Comparison of ENCODE assay signal across 8 cellular contexts in genomic region chr10:97759157-97759980, GRCh38. TPM values are rescaled to one million over a fixed set of nuclear protein-coding genes. Genes with fewer than 3 reads are reported as not detected.
A peak's percentile ranks its signal among the peaks of the same experiment; 100 is the strongest.
DNase-seq lines count a peak whose midpoint lies in the region; ATAC-seq and TF ChIP-seq lines count a peak whose summit lies in the region.

No MANE protein-coding gene starts in this region.

- intact Hi-C loops in heart right ventricle (cut with DNase I) (loop anchor here in 4 of 10 donors (1.0 to 10.0 kb wide), 2 partner anchors 110 to 285 kb away; no protein-coding TSS in a partner anchor), prostate gland (cut with DNase I) (loop anchor here (2.0 kb wide), 1 partner anchor 109 kb away; no protein-coding TSS in a partner anchor)

- H3K27ac ChIP-seq in DOHH2 (ENCODE audit: low read depth, low read length) (no peak overlapping the region), heart right ventricle (no peak overlapping the region), prostate gland (no peak overlapping the region)

- H3K79me2 ChIP-seq in DOHH2 (ENCODE audit: control insufficient read depth, low read length): no peaks in the 10 kb centered on the region

- no peaks in the 10 kb centered on the region for H3K27me3 ChIP-seq in DOHH2 (ENCODE audit: control insufficient read depth, low read length)
- no peaks in the 10 kb centered on the region for H3K27me3 ChIP-seq in heart right ventricle
- H3K27me3 ChIP-seq in prostate gland (replicated peaks; ENCODE audit: insufficient read depth): no peaks in the 10 kb centered on the region

- no peak overlapping the region for H3K27ac Mint-ChIP-seq in activated naive CD8-positive, alpha-beta T cell treated with anti-CD3 and anti-CD28 coated beads for 36 hours

- ATAC-seq in heart right ventricle (peak; percentile 75 to 93 (median 78)), GM19397 (IDR thresholded peaks at IDR 0.05; ENCODE audit: unreplicated experiment) (no peak), GM21737 (IDR thresholded peaks at IDR 0.05; ENCODE audit: unreplicated experiment) (no peak)

- H3K4me1 ChIP-seq in DOHH2 (ENCODE audit: control insufficient read depth, low read length) (peaks cover 14% of the 10 kb centered on the region), heart right ventricle (peaks cover 0 to 12% (median 0%) of the 10 kb centered on the region in 9 donors), prostate gland (replicated peaks) (no peaks in the 10 kb centered on the region)

- DNase-seq in HT1080 (ENCODE audit: low read depth) (peak; percentile 60), RKO (ENCODE audit: low spot score) (peak; percentile 62), heart right ventricle (peak; percentile 53 to 65), prostate gland (ENCODE audit: low spot score) (peak; percentile 21)
- DNase-seq in activated naive CD8-positive, alpha-beta T cell treated with anti-CD3 and anti-CD28 coated beads for 36 hours: peak; percentile 52

- H3K4me2 ChIP-seq in DOHH2 (ENCODE audit: low read length): no peak overlapping the region

- no peak for TF ChIP-seq POLR2A in prostate gland (IDR thresholded peaks at IDR 0.05)

- TF ChIP-seq CTCF in DOHH2 (IDR thresholded peaks at IDR 0.05; ENCODE audit: low read depth, low read length, poor library complexity, severe bottlenecking): peak; percentile 76
- peak; percentile 73 to 91 (median 88) for TF ChIP-seq CTCF in heart right ventricle (IDR thresholded peaks at IDR 0.05)
- TF ChIP-seq CTCF in prostate gland (IDR thresholded peaks at IDR 0.05): peak in 3 of 4 experiments; percentile 47 to 68 (median 51)

- 55 to 63% methylated on average over 6 of the region's 6 CpGs for WGBS in heart right ventricle, 2 donors
- 71% methylated on average over 5 of the region's 6 CpGs for WGBS in prostate gland

- H3K36me3 ChIP-seq in DOHH2 (ENCODE audit: control insufficient read depth, low read length): peaks cover 67% of the 10 kb centered on the region
- H3K36me3 ChIP-seq in heart right ventricle: peaks cover 0 to 83% (median 28%) of the 10 kb centered on the region in 9 donors
- peaks cover 2 to 6% of the 10 kb centered on the region in 2 donors for H3K36me3 ChIP-seq in prostate gland

- no peak overlapping the region for H3K4me3 Mint-ChIP-seq in activated naive CD8-positive, alpha-beta T cell treated with anti-CD3 and anti-CD28 coated beads for 36 hours

- H3K4me3 ChIP-seq in DOHH2 (ENCODE audit: low read length): no peak overlapping the region
- H3K4me3 ChIP-seq in heart right ventricle: no peak overlapping the region
- H3K4me3 ChIP-seq in prostate gland: no peak overlapping the region

- H3K9me3 Mint-ChIP-seq in activated naive CD8-positive, alpha-beta T cell treated with anti-CD3 and anti-CD28 coated beads for 36 hours: no peaks in the 10 kb centered on the region

- no peaks in the 10 kb centered on the region for H3K9me2 ChIP-seq in DOHH2 (replicated peaks; ENCODE audit: control insufficient read depth, low read length)

- no peaks in the 10 kb centered on the region; the same call in 1 of the 2 replicates for H3F3A ChIP-seq in DOHH2 (ENCODE audit: control insufficient read depth, insufficient read depth)

- H3K9me3 ChIP-seq in DOHH2 (ENCODE audit: control insufficient read depth, insufficient read depth, low read length) (no peaks in the 10 kb centered on the region), heart right ventricle (no peaks in the 10 kb centered on the region), prostate gland (no peaks in the 10 kb centered on the region)

- no peaks in the 10 kb centered on the region for H3K27me3 Mint-ChIP-seq in activated naive CD8-positive, alpha-beta T cell treated with anti-CD3 and anti-CD28 coated beads for 36 hours

- no peaks in the 10 kb centered on the region for H4K20me1 ChIP-seq in DOHH2 (ENCODE audit: control insufficient read depth, insufficient read depth, low read depth, low read length)

- H3K36me3 Mint-ChIP-seq in activated naive CD8-positive, alpha-beta T cell treated with anti-CD3 and anti-CD28 coated beads for 36 hours: peaks cover 11% of the 10 kb centered on the region

- H3K4me1 Mint-ChIP-seq in activated naive CD8-positive, alpha-beta T cell treated with anti-CD3 and anti-CD28 coated beads for 36 hours: no peaks in the 10 kb centered on the region

RNA-seq across cellular contexts. Expression of gene SFRP5, which starts 12.4 kb away (rescaled TPM):
- total RNA-seq in HT1080 (2014; rRNA removed; shearing (Covaris generic)): not detected in 2 replicates
- not detected in 2 replicates for polyA plus RNA-seq in HT1080 (2015; cell fraction: cytosol; rRNA removed)
- not detected in 2 replicates for polyA plus RNA-seq in HT1080 (2015; cell fraction: nucleus; rRNA removed)
- total RNA-seq in activated naive CD8-positive, alpha-beta T cell treated with anti-CD3 and anti-CD28 coated beads for 36 hours: under 1 TPM; 0.22 to 0.27 TPM
- total RNA-seq in heart right ventricle (1 to 10 TPM in 4 of 10 donors, under 1 TPM in 4, not detected in 2; 0.19 to 4.3 (median 1.0) TPM), prostate gland (1 to 10 TPM in 1 of 2 donors, under 1 TPM in 1; 0.23 to 3.2 TPM)
- polyA plus RNA-seq in heart right ventricle: 1 to 10 TPM in 1 of 2 donors, under 1 TPM in 1; 0.42 to 1.9 TPM

RNA-seq across cellular contexts. Expression of gene ZFYVE27, which starts 22.4 kb away (rescaled TPM):
- total RNA-seq in HT1080 (2014; rRNA removed; shearing (Covaris generic)): 19.4 and 20.9 TPM in 2 replicates
- polyA plus RNA-seq in HT1080 (2015; cell fraction: cytosol; rRNA removed): 13.7 and 14.0 TPM in 2 replicates
- 44.9 and 49.2 TPM in 2 replicates for polyA plus RNA-seq in HT1080 (2015; cell fraction: nucleus; rRNA removed)
- 10 to 100 TPM; 20.9 to 22.8 TPM for total RNA-seq in activated naive CD8-positive, alpha-beta T cell treated with anti-CD3 and anti-CD28 coated beads for 36 hours
- 10 to 100 TPM in 8 of 10 donors, 1 to 10 TPM in 2; 7.5 to 16.0 (median 11.8) TPM for total RNA-seq in heart right ventricle
- 10 to 100 TPM; 10.2 to 17.6 TPM for polyA plus RNA-seq in heart right ventricle
- total RNA-seq in prostate gland: 10 to 100 TPM; 15.3 to 41.4 TPM

RNA-seq across cellular contexts. Expression of gene MARVELD1, which starts 45.8 kb away (rescaled TPM):
- 40.5 and 48.1 TPM in 2 replicates for total RNA-seq in HT1080 (2014; rRNA removed; shearing (Covaris generic))
- 63.4 and 64.3 TPM in 2 replicates for polyA plus RNA-seq in HT1080 (2015; cell fraction: cytosol; rRNA removed)
- polyA plus RNA-seq in HT1080 (2015; cell fraction: nucleus; rRNA removed): 45.5 and 52.2 TPM in 2 replicates
- total RNA-seq in activated naive CD8-positive, alpha-beta T cell treated with anti-CD3 and anti-CD28 coated beads for 36 hours: 1 to 10 TPM; 4.1 to 5.5 TPM
- total RNA-seq in heart right ventricle (10 to 100 TPM in 1 of 10 donors, 1 to 10 TPM in 9; 2.8 to 10.2 (median 5.8) TPM), prostate gland (10 to 100 TPM; 32.8 to 35.3 TPM)
- polyA plus RNA-seq in heart right ventricle: 10 to 100 TPM in 1 of 2 donors, 1 to 10 TPM in 1; 5.0 to 11.9 TPM

Comparison
In these comparisons a context has a peak if more than half of its experiments do, and no peak if none do; other contexts are left out.
1. ATAC-seq: peak in heart right ventricle (8 of 8); none in GM19397 (single experiment) and GM21737 (single experiment).
2. Peak in every context shown above with its lines, with median percentiles within 50 percentile points of each other: CTCF ChIP-seq and DNase-seq.